8 cellular contexts compared by ENCODE assay signal in genomic region chr22:49960159-49960966, GRCh38.
DNase-seq lines count a peak whose midpoint lies in the region; ATAC-seq lines count a peak whose summit lies in the region.

TSS of gene PIM3 (plus strand) at chr22:49960772. CDS start at chr22:49960948, 176 bp downstream.

- ATAC-seq in GM21526 (IDR thresholded peaks at IDR 0.05; ENCODE audit: low FRiP score, unreplicated experiment): peak; percentile 44

- DNase-seq in DMS 273 treated with DMSO at 0.1 percent for 48 hours (lab: John Stamatoyannopoulos, UW): peak; percentile 83
- peak; percentile 100 for DNase-seq in HuH-7.5 (ENCODE audit: low spot score)
- DNase-seq in OCI-M1 (lab: John Stamatoyannopoulos, UW): peak; percentile 98
- peak; percentile 93 for DNase-seq in activated T-cell treated with anti-CD3 and anti-CD28 coated beads for 24 hours (ENCODE audit: low read depth)
- peak; percentile 100 for DNase-seq in epidermal melanocyte (ENCODE audit: insufficient read length, low spot score)
- peak; percentile 95 for DNase-seq in middle frontal gyrus (ENCODE audit: extremely low spot score, low spot score)
- peak; percentile 81 to 82 for DNase-seq in stimulated activated CD8-positive, alpha-beta memory T cell treated with anti-CD3 and anti-CD28 coated beads, Interleukin-2, amount 100 ng/mL, for 1 hour (ENCODE audit: low read depth in 2 of 2)

Comparison
In these comparisons a context has a peak if more than half of its experiments do, and no peak if none do; other contexts are left out.
1. Peak in every context shown above with its lines: DNase-seq and ATAC-seq.